ENCODE assay signal across 7 cellular contexts in genomic region chr20:32177696-32178095, GRCh38. TPM values are rescaled to one million over a fixed set of nuclear protein-coding genes. Genes with fewer than 3 reads are reported as not detected.
A peak's percentile ranks its signal among the peaks of the same experiment; 100 is the strongest.
DNase-seq lines count a peak whose midpoint lies in the region; ATAC-seq and TF ChIP-seq lines count a peak whose summit lies in the region.
"Not testable (repeated sequence)": the region's sequence is repeated elsewhere in the genome, so short reads cannot be mapped to it uniquely, and the experiment has no call there.

No MANE protein-coding gene starts in this region.

- not testable (repeated sequence) for H3K27me3 Mint-ChIP-seq in chondrocyte (ENCODE audit: low read depth); endothelial cell (ENCODE audit: unreplicated experiment)

- not testable (repeated sequence) for ATAC-seq in RWPE2 (ENCODE audit: low read depth); aorta (ENCODE audit: low FRiP score)

- not testable (repeated sequence) for H3K4me1 ChIP-seq in RWPE2 (ENCODE audit: insufficient read depth, poor library complexity, severe bottlenecking); sigmoid colon; aorta (ENCODE audit: control insufficient read depth in 1 of 2, insufficient read depth in 2 of 2, low read length in 2 of 2)

- H3K4me3 ChIP-seq in RWPE2 (ENCODE audit: severe bottlenecking); sigmoid colon; aorta (ENCODE audit: low read length in 2 of 2): not testable (repeated sequence)

- H3K9me3 ChIP-seq in RWPE2 (ENCODE audit: severe bottlenecking); sigmoid colon; aorta (ENCODE audit: control insufficient read depth, low read length): not testable (repeated sequence)

- H3K9me3 Mint-ChIP-seq in chondrocyte (ENCODE audit: low read depth); endothelial cell (ENCODE audit: unreplicated experiment): not testable (repeated sequence)

- intact Hi-C loops in posterior vena cava (cut with DNase I); sigmoid colon (cut with DNase I); aorta (cut with DNase I): not testable (repeated sequence)

- not testable (repeated sequence) for H3K4me1 Mint-ChIP-seq in chondrocyte (ENCODE audit: low read depth); endothelial cell (ENCODE audit: unreplicated experiment)

- peak; percentile 51 for DNase-seq in RWPE2 (ENCODE audit: low spot score)
- DNase-seq in chondrocyte (ENCODE audit: low spot score), result peak; percentile 7
- DNase-seq in endothelial cell (ENCODE audit: low spot score), result not testable (repeated sequence)
- peak; percentile 24 for DNase-seq in mesenteric fat pad (ENCODE audit: low spot score)
- DNase-seq in posterior vena cava (ENCODE audit: low spot score), result peak; percentile 20
- peak; percentile 3 for DNase-seq in sigmoid colon
- DNase-seq in aorta, result peak; percentile 10 to 15

- WGBS in sigmoid colon, 2 donors, result 94% methylated on average over 7 of the region's 7 CpGs
- WGBS in aorta, 2 donors, result 91 to 94% methylated on average over 7 of the region's 7 CpGs

- H3K27me3 ChIP-seq in RWPE2 (ENCODE audit: insufficient read depth, poor library complexity, severe bottlenecking); sigmoid colon; aorta (ENCODE audit: control insufficient read depth in 1 of 2, insufficient read depth in 2 of 2, low read length in 1 of 2): not testable (repeated sequence)

- not testable (repeated sequence) for TF ChIP-seq POLR2A in sigmoid colon (IDR thresholded peaks at IDR 0.05)

- H3K36me3 Mint-ChIP-seq in chondrocyte (ENCODE audit: low read depth); endothelial cell (ENCODE audit: low read depth, unreplicated experiment): not testable (repeated sequence)

- TF ChIP-seq EP300 in sigmoid colon (IDR thresholded peaks at IDR 0.05), result not testable (repeated sequence)

- not testable (repeated sequence) for H3K4me3 Mint-ChIP-seq in chondrocyte (ENCODE audit: unreplicated experiment)
- peak overlapping the region; percentile 19 for H3K4me3 Mint-ChIP-seq in endothelial cell (ENCODE audit: unreplicated experiment)

- not testable (repeated sequence) for TF ChIP-seq CTCF in RWPE2 (IDR thresholded peaks at IDR 0.05; ENCODE audit: poor library complexity, severe bottlenecking); chondrocyte (IDR thresholded peaks at IDR 0.05); endothelial cell (IDR thresholded peaks at IDR 0.05; ENCODE audit: unreplicated experiment); sigmoid colon (IDR thresholded peaks at IDR 0.05)

- H3K27ac Mint-ChIP-seq in chondrocyte (ENCODE audit: unreplicated experiment); endothelial cell (ENCODE audit: unreplicated experiment): not testable (repeated sequence)

- not testable (repeated sequence) for H3K36me3 ChIP-seq in RWPE2 (ENCODE audit: low read depth); sigmoid colon; aorta (ENCODE audit: control insufficient read depth in 1 of 2, insufficient read depth in 2 of 2, low read length in 1 of 2)

- not testable (repeated sequence) for H3K27ac ChIP-seq in RWPE2 (ENCODE audit: poor library complexity, severe bottlenecking); sigmoid colon; aorta (ENCODE audit: low read depth in 1 of 2, low read length in 2 of 2)

RNA-seq across cellular contexts. Expression of gene PLAGL2, which starts 29.8 kb away (rescaled TPM):
- total RNA-seq in chondrocyte, result 9.1 to 16.9 TPM (median 16.4 TPM) in 3 replicates
- total RNA-seq in endothelial cell (ENCODE audit: unreplicated experiment), result 23.7 TPM
- 8.3 TPM for total RNA-seq in mesenteric fat pad
- 1 to 10 TPM; 4.8 to 5.6 TPM for total RNA-seq in posterior vena cava
- 1 to 10 TPM; 3.3 to 5.6 (median 4.6) TPM for total RNA-seq in sigmoid colon
- polyA plus RNA-seq in sigmoid colon, result 10 to 100 TPM in 1 of 3 donors, 1 to 10 TPM in 2; 3.0 to 12.5 (median 8.1) TPM
- 1 to 10 TPM; 8.2 to 9.8 TPM for total RNA-seq in aorta
- polyA plus RNA-seq in aorta, result 1 to 10 TPM; 1.8 to 2.3 TPM

RNA-seq across cellular contexts. Expression of gene POFUT1, which starts 30.0 kb away (rescaled TPM):
- total RNA-seq in chondrocyte (61.6 to 68.3 TPM (median 66.4 TPM) in 3 replicates), endothelial cell (ENCODE audit: unreplicated experiment) (43.5 TPM), mesenteric fat pad (40.9 TPM), posterior vena cava (10 to 100 TPM; 34.6 to 36.4 TPM), sigmoid colon (10 to 100 TPM; 23.5 to 31.6 (median 27.8) TPM), aorta (10 to 100 TPM; 29.8 to 35.2 TPM)
- polyA plus RNA-seq in sigmoid colon (10 to 100 TPM in 2 of 3 donors, 1 to 10 TPM in 1; 7.2 to 25.3 (median 10.6) TPM), aorta (10 to 100 TPM; 10.6 to 16.5 TPM)
